ENCODE assay signal across 5 cellular contexts in genomic region chr1:16020878-16021277, GRCh38. TPM values are rescaled to one million over a fixed set of nuclear protein-coding genes. Genes with fewer than 3 reads are reported as not detected.
A peak's percentile ranks its signal among the peaks of the same experiment; 100 is the strongest.
DNase-seq lines count a peak whose midpoint lies in the region; TF ChIP-seq lines count a peak whose summit lies in the region.
"Not testable (repeated sequence)": the region's sequence is repeated elsewhere in the genome, so short reads cannot be mapped to it uniquely, and the experiment has no call there.
"Had no signal": no experiment of that assay in that cellular context is flagged by ENCODE, and none has a peak within 500 bp of the region (broad histone marks: within the 10 kb centered on the region; RNA-seq: fewer than 3 reads in every experiment).

No MANE protein-coding gene starts in this region.

- TF ChIP-seq CTCF in left ventricle myocardium inferior (IDR thresholded peaks at IDR 0.05; ENCODE audit: borderline replicate concordance) = not testable (repeated sequence)

- not testable (repeated sequence) for H3K36me3 ChIP-seq in BLaER1, left ventricle myocardium inferior

- not testable (repeated sequence) for H3K4me3 ChIP-seq in BLaER1, left ventricle myocardium inferior

- H3K27ac ChIP-seq in BLaER1 = not testable (repeated sequence)
- peak overlapping the region; percentile 97 for H3K27ac ChIP-seq in left ventricle myocardium inferior (replicated peaks)

- peak overlapping the region; percentile 62; the same call in 1 of the 2 replicates for H3K4me2 ChIP-seq in BLaER1

- intact Hi-C loops in left ventricle myocardium inferior (cut with micrococcal nuclease) = not testable (repeated sequence)

- H3K9me3 ChIP-seq in BLaER1; left ventricle myocardium inferior (replicated peaks): not testable (repeated sequence)

- not testable (repeated sequence) for H3K9ac ChIP-seq in BLaER1

- H3K4me1 ChIP-seq in BLaER1 (peaks cover 86% of the 10 kb centered on the region), left ventricle myocardium inferior (peaks cover 55% of the 10 kb centered on the region)

- H4K20me1 ChIP-seq in BLaER1 = not testable (repeated sequence)

- H3K27me3 ChIP-seq in BLaER1; left ventricle myocardium inferior (ENCODE audit: low read depth): not testable (repeated sequence)

- not testable (repeated sequence) for DNase-seq in left ventricle myocardium inferior

RNA-seq across cellular contexts. Expression of gene CLCNKA, which starts 1.0 kb away (rescaled TPM):
- 0.16 TPM for total RNA-seq in left ventricle myocardium inferior
- total RNA-seq: CD4-positive, CD25-positive, alpha-beta regulatory T cell had no signal

RNA-seq across cellular contexts. Expression of gene HSPB7, which starts 3.0 kb away (rescaled TPM):
- 4,061 TPM for total RNA-seq in left ventricle myocardium inferior
- total RNA-seq: CD4-positive, CD25-positive, alpha-beta regulatory T cell had no signal

RNA-seq across cellular contexts. Expression of gene SRARP, which starts 16.8 kb away (rescaled TPM):
- 1.0 TPM for total RNA-seq in left ventricle myocardium inferior
- total RNA-seq: body of pancreas; CD4-positive, CD25-positive, alpha-beta regulatory T cell; fibroblast of lung had no signal

RNA-seq across cellular contexts. Expression of gene CLCNKB, which starts 22.7 kb away (rescaled TPM):
- total RNA-seq in left ventricle myocardium inferior = 1.3 TPM
- total RNA-seq: CD4-positive, CD25-positive, alpha-beta regulatory T cell had no signal

RNA-seq across cellular contexts. Expression of gene ZBTB17, which starts 45.0 kb away (rescaled TPM):
- 24.7 TPM for total RNA-seq in left ventricle myocardium inferior
